8 cellular contexts compared by ENCODE assay signal in the genomic region with DNA sequence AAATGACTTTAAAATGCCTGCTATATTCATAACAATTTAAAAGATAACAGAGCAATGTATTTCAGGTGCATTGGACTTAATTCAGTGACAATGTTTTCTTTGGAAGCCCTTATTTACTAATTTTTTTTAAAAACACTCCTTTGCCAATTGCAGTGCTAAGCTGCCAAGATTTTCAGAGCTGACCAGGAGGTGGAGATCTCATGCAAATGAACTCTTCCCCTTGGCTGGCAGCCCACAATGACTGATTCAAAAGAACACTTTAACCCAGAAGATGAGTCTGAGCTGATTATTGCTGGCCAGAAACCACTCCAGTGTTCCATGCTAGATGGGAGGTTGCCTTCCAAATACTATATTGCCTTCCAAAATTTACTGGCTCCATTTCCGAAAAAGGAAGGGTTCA.
DNase-seq lines count a peak whose midpoint lies in the region; ATAC-seq, FAIRE-seq and TF ChIP-seq lines count a peak whose summit lies in the region.

No MANE protein-coding gene starts in this region.

- dilution Hi-C loops in endothelial cell of umbilical vein (cut with MboI; ENCODE audit: extremely low pct_ligation_motif_present, low sequenced_read_pairs), result no loop called here

- H3K36me3 ChIP-seq in GM23248 (ENCODE audit: low read depth), result no peaks in the 10 kb centered on the region
- no peaks in the 10 kb centered on the region for H3K36me3 ChIP-seq in endothelial cell of umbilical vein (ENCODE audit: control insufficient read depth in 2 of 2, extremely low read depth in 1 of 2, insufficient read depth in 2 of 2, low read length in 2 of 2)

- no peak overlapping the region for H2AFZ ChIP-seq in GM23248
- H2AFZ ChIP-seq in endothelial cell of umbilical vein (ENCODE audit: low read depth, low read length), result no peak overlapping the region

- H3K9me3 ChIP-seq in GM23248 (ENCODE audit: low read depth) (no peaks in the 10 kb centered on the region), endothelial cell of umbilical vein (replicated peaks; ENCODE audit: control insufficient read depth, insufficient read depth, low read length) (no peaks in the 10 kb centered on the region)

- H3K79me2 ChIP-seq in GM23248 (ENCODE audit: insufficient read depth) (no peaks in the 10 kb centered on the region), endothelial cell of umbilical vein (ENCODE audit: control insufficient read depth, insufficient read depth, low read length) (no peaks in the 10 kb centered on the region)

- H3K27ac ChIP-seq in GM23248, result no peak overlapping the region
- H3K27ac ChIP-seq in endothelial cell of umbilical vein (ENCODE audit: insufficient read depth, low read depth, low read length), result no peak overlapping the region

- no TSS peak for BruUV-seq in endothelial cell of umbilical vein (replicated peaks; lab: Mats Ljungman, UMichigan)

- POLR2A ChIA-PET in endothelial cell of umbilical vein (lab: Charles Lee), result no interaction called here

- H3K9me1 ChIP-seq in endothelial cell of umbilical vein (replicated peaks; ENCODE audit: control insufficient read depth, extremely low read depth, insufficient read depth, low read length), result no peaks in the 10 kb centered on the region

- H3K4me2 ChIP-seq in GM23248 (ENCODE audit: unreplicated experiment) (no peak overlapping the region), endothelial cell of umbilical vein (ENCODE audit: insufficient read depth, low read length) (no peak overlapping the region)

- DNase-seq in GM23248, result peak; percentile 76
- DNase-seq in NCI-H82 (lab: John Stamatoyannopoulos, UW), result peak; percentile 32
- DNase-seq in endothelial cell of umbilical vein (ENCODE audit: low read depth, low spot score), result peak; percentile 26
- peak; percentile 28 for DNase-seq in non-pigmented ciliary epithelial cell (ENCODE audit: low read depth)
- no peak for DNase-seq in activated naive CD4-positive, alpha-beta T cell treated with anti-CD3 and anti-CD28 coated beads, Interleukin-2, amount 50 U/mL, for 16 hours
- DNase-seq in DMS79 treated with DMSO at 0.1 percent for 48 hours (lab: John Stamatoyannopoulos, UW), result no peak

- ATAC-seq in HG03460 (IDR thresholded peaks at IDR 0.05; ENCODE audit: unreplicated experiment) (no peak), GM19397 (IDR thresholded peaks at IDR 0.05; ENCODE audit: unreplicated experiment) (no peak)

- 15 to 25% methylated on average over 1 of the region's 1 CpG for WGBS in GM23248 (ENCODE audit: low coverage in 1 of 2, low lambda C conversion rate in 2 of 2, missing lambda C conversion rate in 2 of 2), 2 experiments

- H3K4me3 ChIP-seq in GM23248 (no peak overlapping the region), endothelial cell of umbilical vein (replicated peaks in 1 of 3; ENCODE audit: insufficient read depth in 1 of 3, low read depth in 1 of 3, low read length in 3 of 3) (no peak overlapping the region)

- no peaks in the 10 kb centered on the region for H3F3A ChIP-seq in GM23248 (ENCODE audit: insufficient read depth)

- no peak for FAIRE-seq in endothelial cell of umbilical vein (lab: Jason Lieb, UNC)

- no peak for TF ChIP-seq POLR2A in endothelial cell of umbilical vein (IDR thresholded peaks at IDR 0.05; ENCODE audit: low read depth, low read length)

- H3K27me3 ChIP-seq in GM23248 (replicated peaks; ENCODE audit: insufficient read depth) (no peaks in the 10 kb centered on the region), endothelial cell of umbilical vein (ENCODE audit: control insufficient read depth in 2 of 2, insufficient read depth in 2 of 2, low read length in 2 of 2) (no peaks in the 10 kb centered on the region)

- H3K9ac ChIP-seq in GM23248, result no peak overlapping the region
- H3K9ac ChIP-seq in endothelial cell of umbilical vein (replicated peaks; ENCODE audit: extremely low read depth, insufficient read depth, low read length), result no peak overlapping the region

- H3K4me1 ChIP-seq in GM23248 (ENCODE audit: insufficient read depth) (no peaks in the 10 kb centered on the region), endothelial cell of umbilical vein (ENCODE audit: control insufficient read depth, extremely low read depth, insufficient read depth, low read length) (no peaks in the 10 kb centered on the region)

- no peak for TF ChIP-seq CTCF in endothelial cell of umbilical vein (IDR thresholded peaks at IDR 0.05; ENCODE audit: extremely low read depth in 1 of 2, insufficient read depth in 1 of 2, low read depth in 1 of 2, low read length in 2 of 2)

- CTCF ChIA-PET in endothelial cell of umbilical vein (lab: Charles Lee), result no interaction called here

- no peaks in the 10 kb centered on the region for H3K9me2 ChIP-seq in GM23248 (ENCODE audit: insufficient read depth)

- intact Hi-C loops in endothelial cell of umbilical vein (cut with micrococcal nuclease), result no loop called here

- H4K20me1 ChIP-seq in GM23248 (ENCODE audit: insufficient read depth) (no peaks in the 10 kb centered on the region), endothelial cell of umbilical vein (replicated peaks; ENCODE audit: control insufficient read depth, extremely low read depth, insufficient read depth, low read length) (no peaks in the 10 kb centered on the region)

- in situ Hi-C loops in GM23248 (cut with MboI), result no loop called here

TF ChIP-seq in endothelial cell of umbilical vein, 7 proteins besides CTCF, POLR2A, EP300 and RAD21:
- TF ChIP-seq EZH2 (IDR thresholded peaks at IDR 0.05; ENCODE audit: borderline replicate concordance, low read depth, low read length, severe bottlenecking) (no peak), POLR2AphosphoS5 (IDR thresholded peaks at IDR 0.05; ENCODE audit: insufficient read depth, low read depth, low read length) (no peak), FOS (IDR thresholded peaks at IDR 0.05; ENCODE audit: borderline replicate concordance, insufficient read depth, low read length) (no peak), MAX (IDR thresholded peaks at IDR 0.05; ENCODE audit: insufficient read depth, insufficient read length) (no peak), MYC (IDR thresholded peaks at IDR 0.05; ENCODE audit: low read depth, low read length) (no peak), GATA2 (IDR thresholded peaks at IDR 0.05; ENCODE audit: insufficient read depth, insufficient read length, low read depth, low read length) (no peak), JUN (IDR thresholded peaks at IDR 0.05; ENCODE audit: borderline replicate concordance, insufficient read depth, insufficient read length, low read depth) (no peak)

Comparison
In these comparisons a context has a peak if more than half of its experiments do, and no peak if none do; other contexts are left out.
1. DNase-seq: peak in GM23248 (single experiment), NCI-H82 (single experiment), endothelial cell of umbilical vein (single experiment) and non-pigmented ciliary epithelial cell (single experiment); none in activated naive CD4-positive, alpha-beta T cell treated with anti-CD3 and anti-CD28 coated beads, Interleukin-2, amount 50 U/mL, for 16 hours (single experiment) and DMS79 treated with DMSO at 0.1 percent for 48 hours (single experiment).